ENCODE assay signal across 18 cellular contexts in the genomic region with DNA sequence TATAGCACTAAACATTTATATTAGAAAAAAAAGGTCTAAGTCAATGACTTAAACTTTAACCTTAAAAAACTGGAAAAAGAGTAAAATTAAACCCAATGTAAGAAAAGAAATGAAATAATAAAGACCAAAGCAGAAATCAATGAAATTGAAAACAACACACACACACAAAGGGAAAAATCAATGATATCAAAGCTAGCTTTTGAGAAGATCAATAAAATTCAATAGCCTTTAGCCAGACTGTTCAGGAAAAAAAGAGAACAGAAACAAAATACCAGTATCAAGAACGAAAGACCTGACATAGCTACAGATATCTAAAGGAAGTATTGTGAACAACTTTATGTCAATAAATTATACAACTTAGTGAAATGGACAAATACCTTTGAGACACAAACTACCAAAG. TPM values are rescaled to one million over a fixed set of nuclear protein-coding genes. Genes with fewer than 3 reads are reported as not detected.
DNase-seq lines count a peak whose midpoint lies in the region; ATAC-seq, FAIRE-seq and TF ChIP-seq lines count a peak whose summit lies in the region.
"Had no signal": no experiment of that assay in that cellular context is flagged by ENCODE, and none has a peak within 500 bp of the region (broad histone marks: within the 10 kb centered on the region; RNA-seq: fewer than 3 reads in every experiment).

No MANE protein-coding gene starts in this region.

- H3F3A ChIP-seq in PC-9 (ENCODE audit: insufficient read depth, low read depth) = peaks cover 39% of the 10 kb centered on the region
- H3F3A ChIP-seq in GM23248 (ENCODE audit: insufficient read depth) = peaks cover 31% of the 10 kb centered on the region; the same call in 1 of the 2 replicates

- FAIRE-seq in GM12878 (lab: Jason Lieb, UNC) = no peak
- FAIRE-seq: A549, D721Med had no signal

- WGBS in mammary epithelial cell (ENCODE audit: low coverage, missing lambda C conversion rate) = 96% methylated on average over 1 of the region's 1 CpG
- whole genome bisulfite sequencing in GM12878 (ENCODE audit: insufficient coverage, insufficient replicate concordance, low lambda C conversion rate, missing lambda C conversion rate) = 5% methylated on average over 1 of the region's 1 CpG
- 100% methylated on average over 1 of the region's 1 CpG for WGBS in GM23248 (ENCODE audit: low coverage in 1 of 2, low lambda C conversion rate in 2 of 2, missing lambda C conversion rate in 2 of 2), 2 experiments

- CTCF ChIA-PET in mammary epithelial cell (lab: Charles Lee; ENCODE audit: low non-redundant PET) (no interaction called here), PC-9 (lab: Charles Lee) (no interaction called here), GM12878 (lab: Yijun Ruan, JAX) (interaction anchor here (1.0 to 2.2 kb wide), 3 partner anchors 8 to 124 kb away, joined by 3 to 9 read pairs (median 7); no protein-coding TSS in a partner anchor)

- BruUV-seq in mammary epithelial cell (replicated peaks; lab: Mats Ljungman, UMichigan) (no TSS peak), PC-9 (replicated peaks; lab: Mats Ljungman, UMichigan) (no TSS peak), GM12878 (replicated peaks; lab: Mats Ljungman, UMichigan) (no TSS peak)

- H3K4me1 ChIP-seq in mammary epithelial cell (ENCODE audit: insufficient read depth, low read length) = peaks cover 47% of the 10 kb centered on the region
- H3K4me1 ChIP-seq in breast epithelium = no peaks in the 10 kb centered on the region
- peaks cover 65% of the 10 kb centered on the region for H3K4me1 ChIP-seq in PC-9 (replicated peaks; ENCODE audit: insufficient read depth)
- H3K4me1 ChIP-seq in GM12878 (ENCODE audit: control insufficient read depth, insufficient read depth, low read length) = peaks cover 4% of the 10 kb centered on the region
- H3K4me1 ChIP-seq in GM23248 (ENCODE audit: insufficient read depth) = peaks cover 39% of the 10 kb centered on the region

- H3K27ac Mint-ChIP-seq in activated naive CD4-positive, alpha-beta T cell treated with anti-CD3 and anti-CD28 coated beads, Interleukin-2, amount 50 U/mL, for 72 hours = peak overlapping the region in 1 of 2 donors; percentile 22
- H3K27ac Mint-ChIP-seq: CD4-positive, alpha-beta T cell; IgD-negative memory B cell had no signal

- TF ChIP-seq CTCF in mammary epithelial cell (conservative IDR thresholded peaks at IDR 0.05 in 1 of 2, IDR thresholded peaks at IDR 0.05 in 1 of 2; ENCODE audit: extremely low read depth in 1 of 2, insufficient read depth in 1 of 2, low read depth in 1 of 2, low read length in 2 of 2) = no peak
- no peak for TF ChIP-seq CTCF in breast epithelium (IDR thresholded peaks at IDR 0.05)
- TF ChIP-seq CTCF in PC-9 (conservative IDR thresholded peaks at IDR 0.05) = no peak
- no peak for TF ChIP-seq CTCF in GM12878 (IDR thresholded peaks at IDR 0.05 in 2 of 3, conservative IDR thresholded peaks at IDR 0.05 in 1 of 3; ENCODE audit: control insufficient read depth in 2 of 3, extremely low read depth in 1 of 3, insufficient read depth in 1 of 3, low read depth in 3 of 3, low read length in 3 of 3)
- TF ChIP-seq CTCF in dorsolateral prefrontal cortex (IDR thresholded peaks at IDR 0.05 in 54 of 56, conservative IDR thresholded peaks at IDR 0.05 in 2 of 56; ENCODE audit: low read depth in 1 of 56, partially characterized antibody in 56 of 56) = no peak

- H3K27me3 ChIP-seq in mammary epithelial cell (ENCODE audit: insufficient read depth, low read length) = no peaks in the 10 kb centered on the region
- no peaks in the 10 kb centered on the region for H3K27me3 ChIP-seq in breast epithelium
- no peaks in the 10 kb centered on the region for H3K27me3 ChIP-seq in PC-9 (ENCODE audit: insufficient read depth, low read depth)
- H3K27me3 ChIP-seq in GM12878 (replicated peaks in 1 of 2; ENCODE audit: control insufficient read depth in 2 of 2, insufficient read depth in 2 of 2, low read length in 1 of 2) = no peaks in the 10 kb centered on the region
- no peaks in the 10 kb centered on the region for H3K27me3 ChIP-seq in dorsolateral prefrontal cortex
- H3K27me3 ChIP-seq in GM23248 (replicated peaks; ENCODE audit: insufficient read depth) = no peaks in the 10 kb centered on the region

- POLR2A ChIA-PET in PC-9 (lab: Charles Lee; ENCODE audit: unreplicated experiment) (no interaction called here), GM12878 (lab: Charles Lee) (interaction anchor here (0.7 to 1.2 kb wide), 2 partner anchors 8 to 21 kb away, joined by 3 read pairs; no protein-coding TSS in a partner anchor)

- H3K4me3 ChIP-seq in mammary epithelial cell (replicated peaks in 1 of 3; ENCODE audit: insufficient read depth in 1 of 3, low read depth in 2 of 3, low read length in 3 of 3) = no peak overlapping the region
- no peak overlapping the region for H3K4me3 ChIP-seq in breast epithelium
- no peak overlapping the region for H3K4me3 ChIP-seq in PC-9
- H3K4me3 ChIP-seq in GM12878 = no peak overlapping the region
- H3K4me3 ChIP-seq in dorsolateral prefrontal cortex = no peak overlapping the region
- H3K4me3 ChIP-seq in GM23248 = no peak overlapping the region
- H3K4me3 ChIP-seq: A549, HAP-1 had no signal

- no peak for TF ChIP-seq RAD21 in GM12878 (IDR thresholded peaks at IDR 0.05; ENCODE audit: insufficient read depth, low read depth, low read length)

- RAD21 ChIA-PET in GM12878 (lab: Charles Lee; ENCODE audit: unreplicated experiment) = interaction anchor here (1.7 kb wide), 1 partner anchor 9 kb away, joined by 5 read pairs; no protein-coding TSS in a partner anchor

- no peak overlapping the region for H2AFZ ChIP-seq in mammary epithelial cell (ENCODE audit: low read depth, low read length)
- H2AFZ ChIP-seq in PC-9 = no peak overlapping the region
- H2AFZ ChIP-seq in GM12878 (ENCODE audit: control insufficient read depth, low read depth, low read length) = no peak overlapping the region
- H2AFZ ChIP-seq in GM23248 = no peak overlapping the region

- dilution Hi-C loops in mammary epithelial cell (cut with HindIII; ENCODE audit: low sequenced_read_pairs) = no loop called here

- H3K36me3 ChIP-seq in mammary epithelial cell (ENCODE audit: insufficient read depth, low read length) (peaks cover 39% of the 10 kb centered on the region), breast epithelium (no peaks in the 10 kb centered on the region), PC-9 (ENCODE audit: low read depth) (peaks cover 69% of the 10 kb centered on the region), GM12878 (ENCODE audit: control insufficient read depth in 2 of 2, insufficient read depth in 2 of 2, low read length in 1 of 2) (peaks cover 12 to 28% of the 10 kb centered on the region in 2 experiments), GM23248 (ENCODE audit: low read depth) (0 out of 2 replicates have a peak, but pooled peaks cover 4% of the 10 kb centered on the region)

- DNase-seq in mammary epithelial cell (no peak), breast epithelium (ENCODE audit: low spot score in 2 of 2) (no peak), PC-9 (no peak), GM12878 (ENCODE audit: low read depth, low spot score) (no peak), dorsolateral prefrontal cortex (no peak), GM23248 (no peak)
- DNase-seq in activated naive CD4-positive, alpha-beta T cell treated with anti-CD3 and anti-CD28 coated beads, Interleukin-2, amount 50 U/mL, for 72 hours (ENCODE audit: low spot score in 2 of 2) = no peak
- DNase-seq: AML-193; Caco-2; CD4-positive, alpha-beta T cell; GDM1; KBM-7 had no signal

- H3K79me2 ChIP-seq in mammary epithelial cell (ENCODE audit: insufficient read depth, low read length) (peaks cover 98% of the 10 kb centered on the region), PC-9 (ENCODE audit: low read depth) (peaks cover 93% of the 10 kb centered on the region), GM12878 (ENCODE audit: control insufficient read depth, insufficient read depth, low read length) (peaks cover 62% of the 10 kb centered on the region), GM23248 (ENCODE audit: insufficient read depth) (peaks cover 20% of the 10 kb centered on the region)

- peaks cover 34 to 76% of the 10 kb centered on the region in 2 donors for H3K36me3 Mint-ChIP-seq in activated naive CD4-positive, alpha-beta T cell treated with anti-CD3 and anti-CD28 coated beads, Interleukin-2, amount 50 U/mL, for 72 hours

- H3K9me2 ChIP-seq in PC-9 (ENCODE audit: insufficient read depth) (no peaks in the 10 kb centered on the region), GM23248 (ENCODE audit: insufficient read depth) (no peaks in the 10 kb centered on the region)

- TF ChIP-seq EP300 in GM12878 (IDR thresholded peaks at IDR 0.05; ENCODE audit: borderline replicate concordance in 1 of 2, control insufficient read depth in 1 of 2, low read depth in 2 of 2, low read length in 2 of 2) = no peak

- H3K4me2 ChIP-seq in mammary epithelial cell (ENCODE audit: insufficient read depth, low read depth, low read length) = peak overlapping the region; percentile 3
- 0 out of 2 replicates have a peak overlapping the region, but pooled peaks have one; percentile 3 for H3K4me2 ChIP-seq in PC-9
- H3K4me2 ChIP-seq in GM12878 (ENCODE audit: control insufficient read depth, insufficient read depth) = no peak overlapping the region
- no peak overlapping the region for H3K4me2 ChIP-seq in GM23248 (ENCODE audit: unreplicated experiment)
- H3K4me2 ChIP-seq: A549 had no signal

- SMC1A ChIA-PET in GM12878 (lab: Charles Lee; ENCODE audit: uncharacterized antibody, unreplicated experiment) = interaction anchor here (0.7 to 1.2 kb wide), 2 partner anchors 15 to 23 kb away, joined by 3 to 4 read pairs; no protein-coding TSS in a partner anchor

- H3K27ac ChIP-seq in mammary epithelial cell (ENCODE audit: insufficient read depth, low read depth, low read length) = no peak overlapping the region
- H3K27ac ChIP-seq in breast epithelium = no peak overlapping the region
- H3K27ac ChIP-seq in PC-9 = peak overlapping the region; percentile 17; the same call in 1 of the 2 replicates
- no peak overlapping the region for H3K27ac ChIP-seq in GM12878 (ENCODE audit: control insufficient read depth, insufficient read depth)
- no peak overlapping the region for H3K27ac ChIP-seq in dorsolateral prefrontal cortex
- no peak overlapping the region for H3K27ac ChIP-seq in GM23248
- H3K27ac ChIP-seq: 22Rv1, A549, HL-60 had no signal

- H3K9me3 Mint-ChIP-seq in activated naive CD4-positive, alpha-beta T cell treated with anti-CD3 and anti-CD28 coated beads, Interleukin-2, amount 50 U/mL, for 72 hours = no peaks in the 10 kb centered on the region
- H3K9me3 Mint-ChIP-seq: CD4-positive, alpha-beta T cell had no signal

- H4K20me1 ChIP-seq in mammary epithelial cell (ENCODE audit: insufficient read depth, low read length) = peaks cover 23% of the 10 kb centered on the region
- H4K20me1 ChIP-seq in PC-9 (ENCODE audit: insufficient read depth) = peaks cover 24% of the 10 kb centered on the region
- H4K20me1 ChIP-seq in GM12878 (ENCODE audit: control insufficient read depth, insufficient read depth) = peaks cover 6% of the 10 kb centered on the region; the same call in 1 of the 2 replicates
- no peaks in the 10 kb centered on the region for H4K20me1 ChIP-seq in GM23248 (ENCODE audit: insufficient read depth)

- in situ Hi-C loops in mammary epithelial cell (cut with MboI; ENCODE audit: low sequenced_read_pairs in 2 of 2) = loop anchor here in 1 of 2 donors (10.0 kb wide), 1 partner anchor 115 kb away; a partner anchor contains a TSS
- in situ Hi-C loops in GM12878 (cut with MboI) = no loop called here
- in situ Hi-C loops in GM23248 (cut with MboI) = no loop called here

- H3K9me3 ChIP-seq in mammary epithelial cell (replicated peaks; ENCODE audit: insufficient read depth, low read length) = no peaks in the 10 kb centered on the region
- no peaks in the 10 kb centered on the region for H3K9me3 ChIP-seq in breast epithelium
- no peaks in the 10 kb centered on the region for H3K9me3 ChIP-seq in PC-9 (ENCODE audit: insufficient read depth, low read depth)
- H3K9me3 ChIP-seq in GM12878 (replicated peaks; ENCODE audit: control insufficient read depth, insufficient read depth, low read length) = peaks cover 1% of the 10 kb centered on the region; the same call in 1 of the 3 replicates
- no peaks in the 10 kb centered on the region for H3K9me3 ChIP-seq in GM23248 (ENCODE audit: low read depth)
- H3K9me3 ChIP-seq: A549, Caco-2 had no signal

- no peak for TF ChIP-seq POLR2A in breast epithelium (IDR thresholded peaks at IDR 0.05)
- no peak for TF ChIP-seq POLR2A in GM12878 (IDR thresholded peaks at IDR 0.05; ENCODE audit: low read depth, low read length)

- intact Hi-C loops in mammary epithelial cell (cut with micrococcal nuclease) = no loop called here
- intact Hi-C loops in breast epithelium (cut with DNase I; ENCODE audit: low total_unique reads) = loop anchor here (5.0 kb wide), 1 partner anchor 308 kb away; no protein-coding TSS in a partner anchor
- intact Hi-C loops in PC-9 (cut with micrococcal nuclease; ENCODE audit: unreplicated experiment) = loop anchor here (10.0 kb wide), 1 partner anchor 935 kb away; a partner anchor contains a TSS
- intact Hi-C loops in GM12878 (cut with micrococcal nuclease; ENCODE audit: unreplicated experiment) = no loop called here
- intact Hi-C loops in dorsolateral prefrontal cortex (cut with DNase I) = no loop called here

- H3K9ac ChIP-seq in mammary epithelial cell (ENCODE audit: insufficient read depth, low read length) = no peak overlapping the region
- H3K9ac ChIP-seq in GM12878 (ENCODE audit: control insufficient read depth, insufficient read depth, low read length) = no peak overlapping the region
- H3K9ac ChIP-seq in GM23248 = no peak overlapping the region

- 0 out of 3 replicates have a peak, but pooled peaks have one; percentile 10 for ATAC-seq in GM12878
- no peak for ATAC-seq in activated naive CD4-positive, alpha-beta T cell treated with anti-CD3 and anti-CD28 coated beads, Interleukin-2, amount 50 U/mL, for 72 hours
- ATAC-seq: A549 had no signal

RNA-seq across cellular contexts. Expression of a gene that starts 7.1 kb away (rescaled TPM):
- total RNA-seq in mammary epithelial cell = 100 to 1,000 TPM; 335 to 503 TPM
- polyA plus RNA-seq in mammary epithelial cell = 425 TPM
- 914 TPM for polyA minus RNA-seq in mammary epithelial cell
- 100 to 1,000 TPM; 149 to 230 (median 157) TPM for total RNA-seq in breast epithelium
- total RNA-seq in PC-9 (2021) = 195 and 369 TPM in 2 replicates
- 105 and 147 TPM in 2 replicates for total RNA-seq in GM12878 (2013; cell fraction: nucleolus; rRNA removed)
- total RNA-seq in GM12878 (2014; rRNA removed) = 122 and 132 TPM in 2 replicates
- total RNA-seq in GM12878 (2014; rRNA removed; fragmentation: Illumina TruSeq; extraction: Trizol) = 72.9 and 78.5 TPM in 2 replicates
- total RNA-seq in GM12878 (2021) = 169 and 175 TPM in 2 replicates
- polyA plus RNA-seq in GM12878 (2011; ENCODE audit: low read depth) = 43.3 TPM
- 61.8 and 147 TPM in 2 replicates for polyA plus RNA-seq in GM12878 (2011; rRNA removed)
- 187 and 196 TPM in 2 replicates for polyA plus RNA-seq in GM12878 (2011; cell fraction: cytosol; rRNA removed)
- polyA plus RNA-seq in GM12878 (2011; cell fraction: nucleus; rRNA removed) = 179 and 246 TPM in 2 replicates
- polyA plus RNA-seq in GM12878 (2012) = 64.5 and 70.3 TPM in 2 replicates
- polyA plus RNA-seq in GM12878 (2014; fragmentation: Illumina TruSeq; extraction: Trizol) = 92.6 and 116 TPM in 2 replicates
- 10 to 100 TPM; 23.3 to 39.3 TPM for polyA plus RNA-seq in GM12878 (2014; fragmentation: Nextera tagmentation; extraction: Ambion mirVana)
- polyA plus RNA-seq in GM12878 (2014; rRNA removed) = 106 and 110 TPM in 2 replicates
- polyA plus RNA-seq in GM12878 (2016; fragmentation: Nextera tagmentation; extraction: Ambion mirVana) = 100 to 1,000 TPM; 123 to 128 TPM
- 259 and 370 TPM in 2 replicates for polyA minus RNA-seq in GM12878 (2011; rRNA and poly(A)+ RNA removed)
- 54.5 and 63.7 TPM in 2 replicates for polyA minus RNA-seq in GM12878 (2011; cell fraction: cytosol; rRNA and poly(A)+ RNA removed)
- polyA minus RNA-seq in GM12878 (2011; cell fraction: nucleus; rRNA and poly(A)+ RNA removed) = 94.1 and 148 TPM in 2 replicates
- 100 to 1,000 TPM in 117 of 120 experiments, 10 to 100 TPM in 3; 81.5 to 336 (median 168) TPM for total RNA-seq in dorsolateral prefrontal cortex
- 10 to 100 TPM; 28.4 to 94.6 TPM for total RNA-seq in activated naive CD4-positive, alpha-beta T cell treated with anti-CD3 and anti-CD28 coated beads, Interleukin-2, amount 50 U/mL, for 72 hours
- total RNA-seq in GM23248 (2014; rRNA removed; shearing (Covaris generic)) = 40.7 and 63.4 TPM in 2 replicates
- 42.5 and 44.1 TPM in 2 replicates for polyA plus RNA-seq in GM23248 (2016; fragmentation: Nextera tagmentation; extraction: Ambion mirVana)

Comparison
In these comparisons a context has a peak if more than half of its experiments do, and no peak if none do; other contexts are left out.
1. intact Hi-C loops: an anchor here in breast epithelium (5.0 kb wide) and PC-9 (10.0 kb wide); none called in mammary epithelial cell, GM12878 and dorsolateral prefrontal cortex.
2. H3K4me2 ChIP-seq: peak in mammary epithelial cell (single experiment) and PC-9 (single experiment); none in GM12878 (single experiment) and GM23248 (single experiment).